Comparison of ENCODE assay signal across 19 cellular contexts in genomic region chr3:123169930-123170329, GRCh38. TPM values are rescaled to one million over a fixed set of nuclear protein-coding genes. Genes with fewer than 3 reads are reported as not detected.
A peak's percentile ranks its signal among the peaks of the same experiment; 100 is the strongest.
DNase-seq lines count a peak whose midpoint lies in the region; ATAC-seq, FAIRE-seq and TF ChIP-seq lines count a peak whose summit lies in the region.
"Had no signal": no experiment of that assay in that cellular context is flagged by ENCODE, and none has a peak within 500 bp of the region (broad histone marks: within the 10 kb centered on the region; RNA-seq: fewer than 3 reads in every experiment).

No MANE protein-coding gene starts in this region.

- no peaks in the 10 kb centered on the region for H3K79me2 ChIP-seq in hepatocyte

- H3K4me3 ChIP-seq in hepatocyte (no peak overlapping the region), sigmoid colon (no peak overlapping the region)
- H3K4me3 ChIP-seq: BLaER1, GM23248, Peyer's patch had no signal

- no peak for TF ChIP-seq CTCF in D721Med (IDR thresholded peaks at IDR 0.05; ENCODE audit: insufficient read depth, missing control alignments)
- TF ChIP-seq CTCF in VCaP (conservative IDR thresholded peaks at IDR 0.05), result no peak
- no peak for TF ChIP-seq CTCF in hepatocyte (IDR thresholded peaks at IDR 0.05; ENCODE audit: poor library complexity)
- no peak for TF ChIP-seq CTCF in sigmoid colon (IDR thresholded peaks at IDR 0.05)

- no peak overlapping the region for H2AFZ ChIP-seq in hepatocyte
- H2AFZ ChIP-seq: GM23248 had no signal

- ATAC-seq in HG02884 (IDR thresholded peaks at IDR 0.05; ENCODE audit: unreplicated experiment) (no peak), HG02973 (IDR thresholded peaks at IDR 0.05; ENCODE audit: unreplicated experiment) (no peak)

- no peak overlapping the region for H3K4me2 ChIP-seq in hepatocyte
- H3K4me2 ChIP-seq: BLaER1 had no signal

- peaks cover 15% of the 10 kb centered on the region for H3K4me1 ChIP-seq in hepatocyte (ENCODE audit: insufficient read depth)
- H3K4me1 ChIP-seq in sigmoid colon, result peaks cover 0 to 11% (median 8%) of the 10 kb centered on the region in 4 donors
- H3K4me1 ChIP-seq: BLaER1, Peyer's patch had no signal

- 55% methylated on average over 2 of the region's 2 CpGs for WGBS in hepatocyte (ENCODE audit: low lambda C conversion rate, missing lambda C conversion rate)
- WGBS in sigmoid colon, 2 donors, result 41 to 71% methylated on average over 2 of the region's 2 CpGs

- no peak for TF ChIP-seq EP300 in sigmoid colon (IDR thresholded peaks at IDR 0.05)

- TF ChIP-seq POLR2A in sigmoid colon (IDR thresholded peaks at IDR 0.05), result no peak

- H4K20me1 ChIP-seq in hepatocyte (ENCODE audit: insufficient read depth, poor library complexity, severe bottlenecking), result no peaks in the 10 kb centered on the region
- H4K20me1 ChIP-seq: BLaER1 had no signal

- intact Hi-C loops in sigmoid colon (cut with DNase I), result no loop called here

- H3K9me2 ChIP-seq in hepatocyte (replicated peaks; ENCODE audit: insufficient read depth), result no peaks in the 10 kb centered on the region

- peak; percentile 41 for FAIRE-seq in D721Med (lab: Jason Lieb, UNC)

- DNase-seq in D721Med (ENCODE audit: insufficient read length, low spot score) (no peak), hepatocyte (ENCODE audit: low spot score) (no peak), sigmoid colon (no peak), GM03348 (ENCODE audit: low spot score) (no peak)
- DNase-seq: CD4-positive, alpha-beta memory T cell; DMS53; HCEC 1CT; KBM-7; NCI-H1105 treated with DMSO at 0.1 percent for 48 hours; NCI-H1694; NCI-H510A; NCI-H748 treated with DMSO at 0.1 percent for 48 hours; NK-92 treated with Interleukin-12 subunit alpha and Interleukin-12 subunit beta, amount 100 ng/mL, for 24 hours; Peyer's patch had no signal

- H3K36me3 ChIP-seq in hepatocyte (replicated peaks; ENCODE audit: insufficient read depth, low read depth) (peaks cover 1% of the 10 kb centered on the region), sigmoid colon (peaks cover 0 to 6% (median 0%) of the 10 kb centered on the region in 4 donors)
- H3K36me3 ChIP-seq: BLaER1 had no signal

- H3K27me3 ChIP-seq in hepatocyte (no peaks in the 10 kb centered on the region), sigmoid colon (no peaks in the 10 kb centered on the region)
- H3K27me3 ChIP-seq: BLaER1, Peyer's patch had no signal

- H3K27ac ChIP-seq in VCaP (0 out of 2 replicates have a peak overlapping the region, but pooled peaks have one; percentile 19), hepatocyte (peak overlapping the region; percentile 58), sigmoid colon (peak overlapping the region in 3 of 4 donors; percentile 44 to 49 (median 47))
- H3K27ac ChIP-seq: BLaER1, GM23248, Peyer's patch had no signal

- H3K9me3 ChIP-seq in hepatocyte (ENCODE audit: low read depth), result no peaks in the 10 kb centered on the region
- H3K9me3 ChIP-seq in sigmoid colon, result no peaks in the 10 kb centered on the region
- H3K9me3 ChIP-seq: Peyer's patch had no signal

RNA-seq across cellular contexts. Expression of gene SEC22A, which starts 31.8 kb away (rescaled TPM):
- total RNA-seq in hepatocyte, result 21.9 and 28.8 TPM in 2 replicates
- 13.9 and 16.0 TPM in 2 replicates for polyA plus RNA-seq in hepatocyte
- total RNA-seq in sigmoid colon, result 10 to 100 TPM; 17.8 to 47.2 (median 31.4) TPM
- polyA plus RNA-seq in sigmoid colon, result 10 to 100 TPM in 1 of 3 donors, 1 to 10 TPM in 2; 5.8 to 13.5 (median 6.6) TPM
